1 cellular context compared by ENCODE assay signal in genomic region chr20:1804129-1804503, GRCh38.
TF ChIP-seq lines count a peak whose summit lies in the region.

No MANE protein-coding gene starts in this region.

TF ChIP-seq in GM12878, 131 proteins besides CTCF, POLR2A, EP300 and RAD21 (continued from another document):
- no peak for TF ChIP-seq MLLT1 (IDR thresholded peaks at IDR 0.05)
- TF ChIP-seq WRNIP1 (IDR thresholded peaks at IDR 0.05; ENCODE audit: borderline replicate concordance, low read depth, low read length), result no peak
- no peak for TF ChIP-seq IRF3 (IDR thresholded peaks at IDR 0.05)
- no peak for TF ChIP-seq RELB (IDR thresholded peaks at IDR 0.05; ENCODE audit: low read depth)
- no peak for TF ChIP-seq CREB1 (IDR thresholded peaks at IDR 0.05; ENCODE audit: low read depth)
- TF ChIP-seq KLF5 (IDR thresholded peaks at IDR 0.05; ENCODE audit: partially characterized antibody), result no peak
- TF ChIP-seq SPI1 (IDR thresholded peaks at IDR 0.05; ENCODE audit: borderline replicate concordance, insufficient read depth, low read depth, low read length), result no peak
- no peak for TF ChIP-seq CUX1 (IDR thresholded peaks at IDR 0.05; ENCODE audit: insufficient replicate concordance, low read depth, low read length)
- no peak for TF ChIP-seq MTA2 (IDR thresholded peaks at IDR 0.05; ENCODE audit: low read depth)
TF ChIP-seq in GM12878: peak in this region for 0.
